ENCODE assay signal across 24 cellular contexts in genomic region chr1:11028018-11028417, GRCh38. TPM values are rescaled to one million over a fixed set of nuclear protein-coding genes. Genes with fewer than 3 reads are reported as not detected.
A peak's percentile ranks its signal among the peaks of the same experiment; 100 is the strongest.
DNase-seq lines count a peak whose midpoint lies in the region; ATAC-seq, FAIRE-seq and TF ChIP-seq lines count a peak whose summit lies in the region.
"Had no signal": no experiment of that assay in that cellular context is flagged by ENCODE, and none has a peak within 500 bp of the region (broad histone marks: within the 10 kb centered on the region; RNA-seq: fewer than 3 reads in every experiment).

No MANE protein-coding gene starts in this region.

- peaks cover 5% of the 10 kb centered on the region for H3K4me1 Mint-ChIP-seq in activated T-cell treated with anti-CD3 and anti-CD28 coated beads, Interleukin-2, amount 50 U/mL, for 72 hours (ENCODE audit: low read depth)
- H3K4me1 Mint-ChIP-seq in H9 (peaks cover 9 to 29% of the 10 kb centered on the region in 2 experiments), progenitor cell of endocrine pancreas (ENCODE audit: low read depth) (no peaks in the 10 kb centered on the region)

- H3K4me1 ChIP-seq in H9 (ENCODE audit: insufficient read depth, low read length) = no peaks in the 10 kb centered on the region; the same call in 1 of the 2 replicates
- no peaks in the 10 kb centered on the region for H3K4me1 ChIP-seq in K562 (replicated peaks in 1 of 2; ENCODE audit: control insufficient read depth in 2 of 2, insufficient read depth in 2 of 2, low read length in 2 of 2)
- H3K4me1 ChIP-seq: BE2C had no signal

- no peak overlapping the region for H2AFZ ChIP-seq in H9 (ENCODE audit: low read length)
- H2AFZ ChIP-seq in K562 (ENCODE audit: low read depth, low read length) = no peak overlapping the region
- H2AFZ ChIP-seq: GM23248 had no signal

- no peak overlapping the region for H2BK12ac ChIP-seq in H9 (ENCODE audit: insufficient read length, low read depth, low read length)

- H4K20me1 ChIP-seq in H9 (ENCODE audit: control insufficient read depth, insufficient read depth, insufficient read length) (no peaks in the 10 kb centered on the region), K562 (replicated peaks; ENCODE audit: control insufficient read depth, insufficient read depth, low read length) (no peaks in the 10 kb centered on the region)

- POLR2A ChIA-PET in K562 (lab: Yijun Ruan, JAX) = interaction anchor here (0.6 to 1.5 kb wide), 3 partner anchors 9 to 13 kb away, joined by 3 to 5 read pairs (median 3); no protein-coding TSS in a partner anchor

- H3K14ac ChIP-seq in H9 (ENCODE audit: insufficient read depth, low read length) = no peak overlapping the region

- DNase-seq in activated T-cell treated with anti-CD3 and anti-CD28 coated beads, Interleukin-2, amount 50 U/mL, for 72 hours = no peak
- no peak for DNase-seq in activated T-cell treated with anti-CD3 and anti-CD28 coated beads for 4 hours
- DNase-seq in H9 = no peak
- no peak for DNase-seq in K562 (ENCODE audit: extremely low read depth in 1 of 4, low spot score in 3 of 4)
- no peak for DNase-seq in progenitor cell of endocrine pancreas (ENCODE audit: low spot score, unreplicated experiment)
- no peak for DNase-seq in stimulated activated CD8-positive, alpha-beta memory T cell treated with anti-CD3 and anti-CD28 coated beads, Interleukin-4, amount 100 ng/mL, for 48 hours
- no peak for DNase-seq in ureter (ENCODE audit: low spot score)
- DNase-seq: ACHN; BE2C; C1 segment of cervical spinal cord; CD4-positive, CD25-positive, alpha-beta regulatory T cell; CD8-positive, alpha-beta memory T cell; COR-L47; DMS 273 treated with DMSO at 0.1 percent for 48 hours; DMS53; DND-41; EL; GM23248; HCEC 1CT had no signal

- H3K79me1 ChIP-seq in H9 (ENCODE audit: insufficient read depth, low read depth, low read length, poor library complexity, severe bottlenecking) = no peaks in the 10 kb centered on the region

- intact Hi-C loops in K562 (cut with micrococcal nuclease) = no loop called here

- H3K9me1 ChIP-seq in K562 (ENCODE audit: control insufficient read depth, insufficient read depth, low read length) = no peaks in the 10 kb centered on the region

- no peak overlapping the region for H4K91ac ChIP-seq in H9 (ENCODE audit: insufficient read length, low read depth, low read length)

- no peak overlapping the region for H4K8ac ChIP-seq in H9 (replicated peaks; ENCODE audit: insufficient read length, low read depth, low read length)

- no peaks in the 10 kb centered on the region for H3K27me3 Mint-ChIP-seq in activated T-cell treated with anti-CD3 and anti-CD28 coated beads, Interleukin-2, amount 50 U/mL, for 72 hours (ENCODE audit: low read depth)
- H3K27me3 Mint-ChIP-seq in H9 (ENCODE audit: low read depth) = no peaks in the 10 kb centered on the region
- no peaks in the 10 kb centered on the region for H3K27me3 Mint-ChIP-seq in progenitor cell of endocrine pancreas
- H3K27me3 Mint-ChIP-seq: CD4-positive, CD25-positive, alpha-beta regulatory T cell; CD8-positive, alpha-beta memory T cell had no signal

- H3K79me2 ChIP-seq in H9 (ENCODE audit: insufficient read depth, low read length) = no peaks in the 10 kb centered on the region
- no peaks in the 10 kb centered on the region for H3K79me2 ChIP-seq in K562 (ENCODE audit: control insufficient read depth, insufficient read depth, low read length)

- H2BK5ac ChIP-seq in H9 (ENCODE audit: insufficient read length, low read length) = no peak overlapping the region

- H4K5ac ChIP-seq in H9 (ENCODE audit: insufficient read length, low read depth, low read length) = no peak overlapping the region

- no peak overlapping the region for H3K23ac ChIP-seq in H9 (ENCODE audit: insufficient read length, low read depth, low read length)

- 0 out of 2 replicates have a peak, but pooled peaks have one; percentile 25 for TF ChIP-seq POLR2A in K562 (conservative IDR thresholded peaks at IDR 0.05)

- H3K56ac ChIP-seq in H9 (ENCODE audit: insufficient read length, low read depth, low read length) = no peak overlapping the region

- no peak overlapping the region for H2BK20ac ChIP-seq in H9 (ENCODE audit: low read depth, low read length, poor library complexity, severe bottlenecking)

- H3K18ac ChIP-seq in H9 (ENCODE audit: insufficient read length, low read depth, low read length) = no peak overlapping the region

- no peak overlapping the region for H3K4me3 ChIP-seq in K562
- H3K4me3 ChIP-seq: GM12878, GM23248 had no signal

- H2BK120ac ChIP-seq in H9 (ENCODE audit: low read depth, low read length, poor library complexity, severe bottlenecking) = no peak overlapping the region

- no peak for TF ChIP-seq CTCF in H9 (conservative IDR thresholded peaks at IDR 0.05)
- no peak for TF ChIP-seq CTCF in K562 (IDR thresholded peaks at IDR 0.05 in 2 of 3, conservative IDR thresholded peaks at IDR 0.05 in 1 of 3; ENCODE audit: insufficient read depth in 2 of 3, low read depth in 1 of 3, low read length in 3 of 3)
- TF ChIP-seq CTCF in progenitor cell of endocrine pancreas (IDR thresholded peaks at IDR 0.05; ENCODE audit: unreplicated experiment) = no peak

- H3K4me3 Mint-ChIP-seq in activated T-cell treated with anti-CD3 and anti-CD28 coated beads, Interleukin-2, amount 50 U/mL, for 72 hours = no peak overlapping the region
- H3K4me3 Mint-ChIP-seq in H9 = no peak overlapping the region
- no peak overlapping the region for H3K4me3 Mint-ChIP-seq in progenitor cell of endocrine pancreas (ENCODE audit: low read depth)
- H3K4me3 Mint-ChIP-seq: CD4-positive, CD25-positive, alpha-beta regulatory T cell; CD8-positive, alpha-beta memory T cell had no signal

- in situ Hi-C loops in K562 (cut with MboI) = no loop called here

- H3K4ac ChIP-seq in H9 (ENCODE audit: low read depth, low read length) = no peak overlapping the region

- peaks cover 44% of the 10 kb centered on the region for H3K36me3 ChIP-seq in K562 (ENCODE audit: control insufficient read depth, insufficient read depth, low read length)

- H3K9me3 ChIP-seq in H9 (ENCODE audit: control insufficient read depth, low read depth, low read length) (no peaks in the 10 kb centered on the region), K562 (replicated peaks; ENCODE audit: control insufficient read depth, insufficient read depth, low read depth, low read length) (no peaks in the 10 kb centered on the region)
- H3K9me3 ChIP-seq: BE2C had no signal

- no peak for FAIRE-seq in K562 (lab: Jason Lieb, UNC)
- FAIRE-seq: GM12878, GM19239 had no signal

- TF ChIP-seq EP300 in K562 (IDR thresholded peaks at IDR 0.05; ENCODE audit: low read length) = no peak

- H3K27ac ChIP-seq in H9 (ENCODE audit: insufficient read length, low read depth, low read length) = no peak overlapping the region
- no peak overlapping the region for H3K27ac ChIP-seq in K562 (ENCODE audit: extremely low read depth, low read depth, low read length)
- H3K27ac ChIP-seq: GM23248 had no signal

- CTCF ChIA-PET in K562 (lab: Yijun Ruan, JAX; ENCODE audit: low intra/inter-chr PET ratio) = no interaction called here

- no CpG with 5 or more reads among the region's 3 CpGs for WGBS in H9 (ENCODE audit: extremely low coverage, insufficient read length, low lambda C conversion rate)
- WGBS in K562 (ENCODE audit: insufficient coverage, low coverage, missing lambda C conversion rate) = 84% methylated on average over 3 of the region's 3 CpGs

- H2AK5ac ChIP-seq in H9 (ENCODE audit: insufficient read length, low read length) = no peak overlapping the region

- no peaks in the 10 kb centered on the region for H3K9me3 Mint-ChIP-seq in activated T-cell treated with anti-CD3 and anti-CD28 coated beads, Interleukin-2, amount 50 U/mL, for 72 hours
- no peaks in the 10 kb centered on the region for H3K9me3 Mint-ChIP-seq in H9
- H3K9me3 Mint-ChIP-seq in progenitor cell of endocrine pancreas (ENCODE audit: low read depth) = no peaks in the 10 kb centered on the region
- H3K9me3 Mint-ChIP-seq: CD4-positive, CD25-positive, alpha-beta regulatory T cell; CD8-positive, alpha-beta memory T cell had no signal

- no peaks in the 10 kb centered on the region for H3K23me2 ChIP-seq in H9 (ENCODE audit: insufficient read length, low read depth, low read length, poor library complexity, severe bottlenecking)

- no peak overlapping the region for H2BK15ac ChIP-seq in H9 (ENCODE audit: low read depth, low read length)

- BruUV-seq in K562 (replicated peaks; lab: Mats Ljungman, UMichigan) = no TSS peak

- H3K27me3 ChIP-seq in H9 (ENCODE audit: insufficient read depth, low read length) (no peaks in the 10 kb centered on the region), K562 (ENCODE audit: control insufficient read depth in 2 of 2, insufficient read depth in 2 of 2, low read length in 2 of 2) (no peaks in the 10 kb centered on the region)
- H3K27me3 ChIP-seq: BE2C had no signal

- H3K9ac ChIP-seq in H9 (ENCODE audit: extremely low read depth, insufficient read length, low read length) = no peak overlapping the region
- no peak overlapping the region for H3K9ac ChIP-seq in K562 (ENCODE audit: insufficient read depth in 1 of 2, low read depth in 2 of 2, low read length in 2 of 2)
- H3K9ac ChIP-seq: GM23248 had no signal

- TF ChIP-seq RAD21 in K562 (CRISPR knock-in tag; conservative IDR thresholded peaks at IDR 0.05 in 1 of 2, IDR thresholded peaks at IDR 0.05 in 1 of 2) = no peak

- no peak overlapping the region for H3T11ph ChIP-seq in H9 (ENCODE audit: low read length)

- H3K36me3 Mint-ChIP-seq in activated T-cell treated with anti-CD3 and anti-CD28 coated beads, Interleukin-2, amount 50 U/mL, for 72 hours (ENCODE audit: insufficient read depth in 2 of 2) = peaks cover 6 to 23% of the 10 kb centered on the region in 2 donors
- H3K36me3 Mint-ChIP-seq in H9 (ENCODE audit: insufficient read depth in 1 of 3, low read depth in 3 of 3) (peaks cover 16 to 57% (median 42%) of the 10 kb centered on the region in 3 experiments; a peak in 6 of 7 replicates), progenitor cell of endocrine pancreas (ENCODE audit: insufficient read depth) (peaks cover 20% of the 10 kb centered on the region)

- peak overlapping the region; percentile 42 for H3K27ac Mint-ChIP-seq in activated T-cell treated with anti-CD3 and anti-CD28 coated beads, Interleukin-2, amount 50 U/mL, for 72 hours
- H3K27ac Mint-ChIP-seq in H9 = peak overlapping the region in 2 of 3 experiments; percentile 39 to 72; a peak in 3 of 7 replicates
- peak overlapping the region; percentile 59 for H3K27ac Mint-ChIP-seq in progenitor cell of endocrine pancreas

- H3K4me2 ChIP-seq in H9 (ENCODE audit: insufficient read depth, insufficient read length, low read length) (no peak overlapping the region), K562 (ENCODE audit: insufficient read depth, low read length) (no peak overlapping the region)

- no peak for ATAC-seq in activated T-cell treated with anti-CD3 and anti-CD28 coated beads, Interleukin-2, amount 50 U/mL, for 72 hours (replicated peaks in 1 of 2)
- no peak for ATAC-seq in K562
- no peak for ATAC-seq in GM21717 (IDR thresholded peaks at IDR 0.05; ENCODE audit: unreplicated experiment)
- ATAC-seq: GM12878 had no signal

RNA-seq across cellular contexts. Expression of gene TARDBP, which starts 15.6 kb away (rescaled TPM):
- total RNA-seq in activated T-cell treated with anti-CD3 and anti-CD28 coated beads, Interleukin-2, amount 50 U/mL, for 72 hours = 100 to 1,000 TPM; 149 to 156 TPM
- total RNA-seq in H9 (2021) (207 and 209 TPM in 2 replicates), K562 (2014; rRNA removed) (129 TPM in 2 replicates), K562 (2014; rRNA removed; fragmentation: Illumina TruSeq; extraction: Trizol) (176 and 198 TPM in 2 replicates), K562 (2015; rRNA removed; fragmentation: Illumina TruSeq; extraction: Trizol) (206 and 220 TPM in 2 replicates), K562 (2021) (211 and 243 TPM in 2 replicates), progenitor cell of endocrine pancreas (197 and 199 TPM in 2 replicates), ureter (180 TPM)
- 242 and 417 TPM in 2 replicates for total RNA-seq in K562 (2011; cell fraction: chromatin; rRNA removed; ENCODE audit: low replicate concordance)
- 197 and 216 TPM in 2 replicates for total RNA-seq in K562 (2011; cell fraction: nucleolus; rRNA removed)
- total RNA-seq in K562 (2011; cell fraction: nucleoplasm; rRNA removed) = 336 and 397 TPM in 2 replicates
- polyA plus RNA-seq in K562 (2011; rRNA removed) (220 and 244 TPM in 2 replicates), K562 (2014; fragmentation: Illumina TruSeq; extraction: Trizol) (358 and 487 TPM in 2 replicates), K562 (2014; fragmentation: Nextera tagmentation; extraction: Ambion mirVana) (100 to 1,000 TPM; 122 to 285 TPM), K562 (2014; rRNA removed) (403 and 515 TPM in 2 replicates)
- polyA plus RNA-seq in K562 (2011; cell fraction: cytosol; rRNA removed) = 83.0 and 130 TPM in 2 replicates
- polyA plus RNA-seq in K562 (2011; cell fraction: nucleus; rRNA removed) = 341 and 531 TPM in 2 replicates
- polyA plus RNA-seq in K562 (2012) = 176 and 348 TPM in 2 replicates
- polyA minus RNA-seq in K562 (2011; rRNA and poly(A)+ RNA removed) = 180 and 229 TPM in 2 replicates
- 96.8 and 129 TPM in 2 replicates for polyA minus RNA-seq in K562 (2011; cell fraction: cytosol; rRNA and poly(A)+ RNA removed)
- polyA minus RNA-seq in K562 (2011; cell fraction: nucleus; rRNA and poly(A)+ RNA removed) = 160 and 216 TPM in 2 replicates

RNA-seq across cellular contexts. Expression of gene MASP2, which starts 19.0 kb away (rescaled TPM):
- total RNA-seq in activated T-cell treated with anti-CD3 and anti-CD28 coated beads, Interleukin-2, amount 50 U/mL, for 72 hours = under 1 TPM; 0.19 to 0.56 TPM
- total RNA-seq in H9 (2021) (0.46 and 0.57 TPM in 2 replicates), K562 (2014; rRNA removed) (0.08 TPM in 1 of 2 replicates, not detected in the other), K562 (2014; rRNA removed; fragmentation: Illumina TruSeq; extraction: Trizol) (0.07 TPM in 1 of 2 replicates, not detected in the other), K562 (2015; rRNA removed; fragmentation: Illumina TruSeq; extraction: Trizol) (not detected in 2 replicates), K562 (2021) (0.09 and 0.27 TPM in 2 replicates), progenitor cell of endocrine pancreas (not detected in 2 replicates), ureter (not detected)
- total RNA-seq in K562 (2011; cell fraction: chromatin; rRNA removed; ENCODE audit: low replicate concordance) = 0.49 and 1.1 TPM in 2 replicates
- 0.33 and 0.39 TPM in 2 replicates for total RNA-seq in K562 (2011; cell fraction: nucleolus; rRNA removed)
- 0.37 and 0.38 TPM in 2 replicates for total RNA-seq in K562 (2011; cell fraction: nucleoplasm; rRNA removed)
- polyA plus RNA-seq in K562 (2011; rRNA removed) (0.03 TPM in 1 of 2 replicates, not detected in the other), K562 (2014; fragmentation: Illumina TruSeq; extraction: Trizol) (not detected in 2 replicates), K562 (2014; fragmentation: Nextera tagmentation; extraction: Ambion mirVana) (under 1 TPM; 0.01 to 0.06 TPM), K562 (2014; rRNA removed) (0.11 and 0.23 TPM in 2 replicates)
- polyA plus RNA-seq in K562 (2011; cell fraction: cytosol; rRNA removed) = 0.03 and 0.09 TPM in 2 replicates
- 0.14 and 0.28 TPM in 2 replicates for polyA plus RNA-seq in K562 (2011; cell fraction: nucleus; rRNA removed)
- polyA plus RNA-seq in K562 (2012) = 0.76 and 1.9 TPM in 2 replicates
- polyA minus RNA-seq in K562 (2011; rRNA and poly(A)+ RNA removed) = not detected in 2 replicates
- not detected in 2 replicates for polyA minus RNA-seq in K562 (2011; cell fraction: cytosol; rRNA and poly(A)+ RNA removed)
- polyA minus RNA-seq in K562 (2011; cell fraction: nucleus; rRNA and poly(A)+ RNA removed) = 0.11 and 0.13 TPM in 2 replicates
- total RNA-seq: CD4-positive, CD25-positive, alpha-beta regulatory T cell; G401; GM23248; H4 had no signal
- polyA plus RNA-seq: CD8-positive, alpha-beta memory T cell had no signal

RNA-seq across cellular contexts. Expression of gene SRM, which starts 31.8 kb away (rescaled TPM):
- 10 to 100 TPM; 58.8 to 77.5 TPM for total RNA-seq in activated T-cell treated with anti-CD3 and anti-CD28 coated beads, Interleukin-2, amount 50 U/mL, for 72 hours
- total RNA-seq in H9 (2021) (196 and 212 TPM in 2 replicates), K562 (2014; rRNA removed) (93.2 and 164 TPM in 2 replicates), K562 (2014; rRNA removed; fragmentation: Illumina TruSeq; extraction: Trizol) (36.1 and 40.4 TPM in 2 replicates), K562 (2015; rRNA removed; fragmentation: Illumina TruSeq; extraction: Trizol) (82.5 and 95.0 TPM in 2 replicates), K562 (2021) (373 and 403 TPM in 2 replicates), progenitor cell of endocrine pancreas (62.6 and 64.6 TPM in 2 replicates), ureter (72.6 TPM)
- 25.5 and 107 TPM in 2 replicates for total RNA-seq in K562 (2011; cell fraction: chromatin; rRNA removed; ENCODE audit: low replicate concordance)
- total RNA-seq in K562 (2011; cell fraction: nucleolus; rRNA removed) = 109 and 122 TPM in 2 replicates
- total RNA-seq in K562 (2011; cell fraction: nucleoplasm; rRNA removed) = 64.7 and 103 TPM in 2 replicates
- polyA plus RNA-seq in K562 (2011; rRNA removed) (51.5 and 53.4 TPM in 2 replicates), K562 (2014; fragmentation: Illumina TruSeq; extraction: Trizol) (296 and 340 TPM in 2 replicates), K562 (2014; fragmentation: Nextera tagmentation; extraction: Ambion mirVana) (10 to 100 TPM; 23.9 to 34.1 TPM), K562 (2014; rRNA removed) (143 and 176 TPM in 2 replicates)
- polyA plus RNA-seq in K562 (2011; cell fraction: cytosol; rRNA removed) = 100 and 208 TPM in 2 replicates
- 62.9 and 103 TPM in 2 replicates for polyA plus RNA-seq in K562 (2011; cell fraction: nucleus; rRNA removed)
- 211 and 367 TPM in 2 replicates for polyA plus RNA-seq in K562 (2012)
- polyA minus RNA-seq in K562 (2011; rRNA and poly(A)+ RNA removed) = 55.4 and 73.9 TPM in 2 replicates
- 241 and 294 TPM in 2 replicates for polyA minus RNA-seq in K562 (2011; cell fraction: cytosol; rRNA and poly(A)+ RNA removed)
- 35.8 and 45.7 TPM in 2 replicates for polyA minus RNA-seq in K562 (2011; cell fraction: nucleus; rRNA and poly(A)+ RNA removed)
